21 cellular contexts compared by ENCODE assay signal in genomic region chrX:8653956-8654355, GRCh38.
"Had no signal": no experiment of that assay in that cellular context is flagged by ENCODE, and none has a peak within 500 bp of the region (broad histone marks: within the 10 kb centered on the region; RNA-seq: fewer than 3 reads in every experiment).

No MANE protein-coding gene starts in this region.

- H2AFZ ChIP-seq: hepatocyte, parathyroid adenoma had no signal

- H3K27me3 Mint-ChIP-seq: dendritic cell treated with granulocyte-macrophage colony-stimulating factor and Interleukin-4, amounts not matched to agents 40 ng/mL and 50 ng/mL, for 4 days; effector memory CD8-positive, alpha-beta T cell; naive B cell; stimulated activated naive B cell treated with anti-CD40 and anti-IgM and Interleukin-4, amounts not matched to agents 10 μg/mL and 1 μg/mL and 100 μg/mL, for 72 hours; stimulated activated naive CD8-positive, alpha-beta T cell treated with anti-CD3 and anti-CD28 coated beads, Interleukin-15, amount 100 ng/mL, for 72 hours had no signal

- H3K4me3 Mint-ChIP-seq: dendritic cell treated with granulocyte-macrophage colony-stimulating factor and Interleukin-4, amounts not matched to agents 40 ng/mL and 50 ng/mL, for 4 days; effector memory CD8-positive, alpha-beta T cell; naive B cell; nephron progenitor cell; stimulated activated naive B cell treated with anti-CD40 and anti-IgM and Interleukin-4, amounts not matched to agents 10 μg/mL and 1 μg/mL and 100 μg/mL, for 72 hours; stimulated activated naive CD8-positive, alpha-beta T cell treated with anti-CD3 and anti-CD28 coated beads, Interleukin-15, amount 100 ng/mL, for 72 hours had no signal

- H3K27me3 ChIP-seq: foreskin keratinocyte, hepatocyte, testis, transverse colon had no signal

- H3K4me2 ChIP-seq: hepatocyte had no signal

- H3K27ac ChIP-seq: foreskin keratinocyte, hepatocyte, parathyroid adenoma, psoas muscle, testis, transverse colon had no signal

- DNase-seq: effector memory CD8-positive, alpha-beta T cell; head of caudate nucleus; left colon; left ventricle myocardium superior; mesendoderm; naive B cell; nephron progenitor cell; psoas muscle; retina; stimulated activated CD4-positive, alpha-beta T cell treated with anti-CD3 and anti-CD28 coated beads, Interleukin-2, amount 100 ng/mL, for 24 hours; stimulated activated CD4-positive, alpha-beta T cell treated with anti-CD3 and anti-CD28 coated beads, Interleukin-4, amount 100 ng/mL, for 4 hours; stimulated activated naive B cell treated with anti-CD40 and anti-IgM and Interleukin-4, amounts not matched to agents 10 μg/mL and 1 μg/mL and 100 μg/mL, for 72 hours; stimulated activated naive CD8-positive, alpha-beta T cell treated with anti-CD3 and anti-CD28 coated beads, Interleukin-15, amount 100 ng/mL, for 72 hours; testis; transverse colon had no signal

- ATAC-seq: effector memory CD8-positive, alpha-beta T cell; foreskin keratinocyte; left colon; left ventricle myocardium superior; psoas muscle; sciatic nerve; stimulated activated naive B cell treated with anti-CD40 and anti-IgM and Interleukin-4, amounts not matched to agents 10 μg/mL and 1 μg/mL and 100 μg/mL, for 72 hours; stimulated activated naive CD8-positive, alpha-beta T cell treated with anti-CD3 and anti-CD28 coated beads, Interleukin-15, amount 100 ng/mL, for 72 hours had no signal

- H3K4me1 Mint-ChIP-seq: naive B cell; stimulated activated naive B cell treated with anti-CD40 and anti-IgM and Interleukin-4, amounts not matched to agents 10 μg/mL and 1 μg/mL and 100 μg/mL, for 72 hours; stimulated activated naive CD8-positive, alpha-beta T cell treated with anti-CD3 and anti-CD28 coated beads, Interleukin-15, amount 100 ng/mL, for 72 hours had no signal

- H3K79me2 ChIP-seq: hepatocyte, parathyroid adenoma had no signal

- H3K27ac Mint-ChIP-seq: dendritic cell treated with granulocyte-macrophage colony-stimulating factor and Interleukin-4, amounts not matched to agents 40 ng/mL and 50 ng/mL, for 4 days; effector memory CD8-positive, alpha-beta T cell; naive B cell; stimulated activated naive B cell treated with anti-CD40 and anti-IgM and Interleukin-4, amounts not matched to agents 10 μg/mL and 1 μg/mL and 100 μg/mL, for 72 hours; stimulated activated naive CD8-positive, alpha-beta T cell treated with anti-CD3 and anti-CD28 coated beads, Interleukin-15, amount 100 ng/mL, for 72 hours had no signal

- H3K36me3 Mint-ChIP-seq: naive B cell; stimulated activated naive B cell treated with anti-CD40 and anti-IgM and Interleukin-4, amounts not matched to agents 10 μg/mL and 1 μg/mL and 100 μg/mL, for 72 hours had no signal

- H3K9me3 ChIP-seq: psoas muscle, testis, transverse colon had no signal

- H3K9me3 Mint-ChIP-seq: dendritic cell treated with granulocyte-macrophage colony-stimulating factor and Interleukin-4, amounts not matched to agents 40 ng/mL and 50 ng/mL, for 4 days; effector memory CD8-positive, alpha-beta T cell; stimulated activated naive CD8-positive, alpha-beta T cell treated with anti-CD3 and anti-CD28 coated beads, Interleukin-15, amount 100 ng/mL, for 72 hours had no signal

- H3K36me3 ChIP-seq: transverse colon had no signal

- H3K4me3 ChIP-seq: hepatocyte, lung, psoas muscle, testis, transverse colon had no signal

- H3K4me1 ChIP-seq: foreskin keratinocyte, parathyroid adenoma, psoas muscle, testis, transverse colon had no signal
